ENCODE assay signal across 20 cellular contexts in the genomic region with DNA sequence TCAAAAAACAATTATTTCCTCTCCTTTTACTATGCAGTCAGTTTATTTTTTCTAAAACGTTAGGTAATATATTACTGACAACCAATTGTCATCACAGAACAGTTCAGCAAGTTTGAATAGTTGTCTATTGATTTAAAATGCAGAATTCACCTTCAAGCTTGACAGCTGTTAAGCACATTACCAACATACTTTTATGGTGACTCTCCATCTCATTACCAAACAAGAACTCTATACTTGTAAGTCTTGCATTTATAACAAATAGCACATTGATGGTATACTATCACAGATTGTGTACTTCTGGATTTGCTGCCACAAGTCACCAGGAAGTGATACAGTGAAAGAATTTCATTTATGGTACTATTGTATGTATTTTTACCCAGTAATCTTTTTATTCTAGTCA.
DNase-seq lines count a peak whose midpoint lies in the region; ATAC-seq and TF ChIP-seq lines count a peak whose summit lies in the region.
"Had no signal": no experiment of that assay in that cellular context is flagged by ENCODE, and none has a peak within 500 bp of the region (broad histone marks: within the 10 kb centered on the region; RNA-seq: fewer than 3 reads in every experiment).

No MANE protein-coding gene starts in this region.

- TF ChIP-seq RAD21 in Ishikawa (IDR thresholded peaks at IDR 0.05; ENCODE audit: low read depth), result no peak

- ATAC-seq in HG03025 (IDR thresholded peaks at IDR 0.05; ENCODE audit: low FRiP score, unreplicated experiment) (no peak), GM19351 (IDR thresholded peaks at IDR 0.05; ENCODE audit: unreplicated experiment) (no peak), HG03135 (IDR thresholded peaks at IDR 0.05; ENCODE audit: unreplicated experiment) (no peak)
- ATAC-seq: activated naive CD4-positive, alpha-beta T cell treated with anti-CD3 and anti-CD28 coated beads, Interleukin-2, amount 50 U/mL, for 72 hours; activated T-helper 17 cell treated with anti-CD3 and anti-CD28 coated beads, Interleukin-2, amount 50 U/mL, for 72 hours; left lobe of liver; naive thymus-derived CD8-positive, alpha-beta T cell; right cardiac atrium; T-cell had no signal

- TF ChIP-seq EP300 in Ishikawa (IDR thresholded peaks at IDR 0.05; ENCODE audit: borderline replicate concordance), result no peak

- DNase-seq in COLO829 (ENCODE audit: low spot score), result peak; percentile 90
- DNase-seq in astrocyte of the hippocampus (ENCODE audit: low read depth, low spot score), result peak; percentile 44
- peak; percentile 76 for DNase-seq in foreskin melanocyte
- DNase-seq in NCI-H146 treated with DMSO at 0.1 percent for 48 hours (lab: John Stamatoyannopoulos, UW; ENCODE audit: unreplicated experiment), result no peak
- DNase-seq: activated CD4-positive, alpha-beta T cell treated with anti-CD3 and anti-CD28 coated beads for 4 hours; Caco-2; effector memory CD4-positive, alpha-beta T cell; naive thymus-derived CD8-positive, alpha-beta T cell; NCI-H1417; NCI-H526; ovary; right cardiac atrium; T-cell had no signal

TF ChIP-seq in Ishikawa, 13 proteins besides CTCF, POLR2A, EP300 and RAD21:
- no peak for TF ChIP-seq CREB1 (IDR thresholded peaks at IDR 0.05; ENCODE audit: low read depth)
- no peak for TF ChIP-seq YY1 (IDR thresholded peaks at IDR 0.05; ENCODE audit: low read depth)
- no peak for TF ChIP-seq TCF12 (IDR thresholded peaks at IDR 0.05; ENCODE audit: low read depth)
- TF ChIP-seq EGR1 (IDR thresholded peaks at IDR 0.05), result no peak
- no peak for TF ChIP-seq ZBTB7A (IDR thresholded peaks at IDR 0.05; ENCODE audit: low read depth)
- no peak for TF ChIP-seq NFIC (IDR thresholded peaks at IDR 0.05)
- TF ChIP-seq TEAD4 (IDR thresholded peaks at IDR 0.05), result peak; percentile 16; the same call in 1 of the 2 replicates
- TF ChIP-seq CEBPB (IDR thresholded peaks at IDR 0.05), result no peak
